8 cellular contexts compared by ENCODE assay signal in genomic region chr14:104973215-104974145, GRCh38. TPM values are rescaled to one million over a fixed set of nuclear protein-coding genes. Genes with fewer than 3 reads are reported as not detected.
A peak's percentile ranks its signal among the peaks of the same experiment; 100 is the strongest.
DNase-seq lines count a peak whose midpoint lies in the region; ATAC-seq and TF ChIP-seq lines count a peak whose summit lies in the region.

No MANE protein-coding gene starts in this region.

- H3K27ac ChIP-seq in left ventricle myocardium inferior (replicated peaks): peak overlapping the region; percentile 86

- H3K4me3 ChIP-seq in WI38 (ENCODE audit: low read depth, low read length): peak overlapping the region; percentile 43
- peak overlapping the region; percentile 29 for H3K4me3 ChIP-seq in left ventricle myocardium inferior
- peak overlapping the region; percentile 56 for H3K4me3 ChIP-seq in skeletal muscle satellite cell (ENCODE audit: low read length)

- no peak for ATAC-seq in GM19023 (IDR thresholded peaks at IDR 0.05; ENCODE audit: unreplicated experiment)
- no peak for ATAC-seq in GM21717 (IDR thresholded peaks at IDR 0.05; ENCODE audit: unreplicated experiment)

- TF ChIP-seq CTCF in WI38 (IDR thresholded peaks at IDR 0.05; ENCODE audit: low read depth, low read length): no peak
- TF ChIP-seq CTCF in left ventricle myocardium inferior (IDR thresholded peaks at IDR 0.05; ENCODE audit: borderline replicate concordance): no peak

- H3K36me3 ChIP-seq in left ventricle myocardium inferior (no peaks in the 10 kb centered on the region), skeletal muscle satellite cell (ENCODE audit: insufficient read depth, low read length) (no peaks in the 10 kb centered on the region)

- peak overlapping the region; percentile 78 for H3K9ac ChIP-seq in skeletal muscle satellite cell (ENCODE audit: low read depth, low read length)

- peak overlapping the region; percentile 79 for H3K4me2 ChIP-seq in skeletal muscle satellite cell (ENCODE audit: low read length)

- peaks cover 83% of the 10 kb centered on the region for H3K4me1 ChIP-seq in left ventricle myocardium inferior
- H3K4me1 ChIP-seq in skeletal muscle satellite cell (ENCODE audit: control insufficient read depth, insufficient read depth, low read length): peaks cover 88% of the 10 kb centered on the region

- peak; percentile 96 for DNase-seq in H4 (ENCODE audit: low spot score)
- DNase-seq in left ventricle myocardium inferior: peak; percentile 57
- DNase-seq in NCI-H510A (lab: John Stamatoyannopoulos, UW): no peak
- no peak for DNase-seq in NCI-H524 (lab: John Stamatoyannopoulos, UW)

- intact Hi-C loops in left ventricle myocardium inferior (cut with micrococcal nuclease): loop anchor here (10.0 kb wide), 1 partner anchor 61 kb away; no protein-coding TSS in a partner anchor

- H3K9me3 ChIP-seq in left ventricle myocardium inferior (replicated peaks) (no peaks in the 10 kb centered on the region), skeletal muscle satellite cell (replicated peaks; ENCODE audit: low read length) (no peaks in the 10 kb centered on the region)

- H3K27me3 ChIP-seq in left ventricle myocardium inferior (ENCODE audit: low read depth): peaks cover 38% of the 10 kb centered on the region
- no peaks in the 10 kb centered on the region for H3K27me3 ChIP-seq in skeletal muscle satellite cell (ENCODE audit: control insufficient read depth, insufficient read depth, low read length)

RNA-seq across cellular contexts. Expression of gene AHNAK2, which starts 4.7 kb away (rescaled TPM):
- 4.4 and 5.2 TPM in 2 replicates for total RNA-seq in H4 (2014; rRNA removed; shearing (Covaris generic))
- total RNA-seq in left ventricle myocardium inferior: 2.5 TPM
- total RNA-seq in skeletal muscle satellite cell (2012; rRNA removed): 109 and 127 TPM in 2 replicates

RNA-seq across cellular contexts. Expression of gene CLBA1, which starts 12.1 kb away (rescaled TPM):
- 2.4 and 4.4 TPM in 2 replicates for total RNA-seq in H4 (2014; rRNA removed; shearing (Covaris generic))
- total RNA-seq in left ventricle myocardium inferior: 2.4 TPM
- 9.2 and 10.4 TPM in 2 replicates for total RNA-seq in skeletal muscle satellite cell (2012; rRNA removed)

RNA-seq across cellular contexts. Expression of gene CDCA4, which starts 47.4 kb away (rescaled TPM):
- 42.8 and 46.1 TPM in 2 replicates for total RNA-seq in H4 (2014; rRNA removed; shearing (Covaris generic))
- 2.0 TPM for total RNA-seq in left ventricle myocardium inferior
- 31.5 and 33.2 TPM in 2 replicates for total RNA-seq in skeletal muscle satellite cell (2012; rRNA removed)

RNA-seq across cellular contexts. Expression of gene PLD4, which starts 48.8 kb away (rescaled TPM):
- total RNA-seq in H4 (2014; rRNA removed; shearing (Covaris generic)): not detected in 2 replicates
- 0.44 TPM for total RNA-seq in left ventricle myocardium inferior
- under 0.01 TPM in 1 of 2 replicates, not detected in the other for total RNA-seq in skeletal muscle satellite cell (2012; rRNA removed)

Comparison
In these comparisons a context has a peak if more than half of its experiments do, and no peak if none do; other contexts are left out.
1. DNase-seq: peak in H4 (single experiment) and left ventricle myocardium inferior (single experiment); none in NCI-H510A (single experiment) and NCI-H524 (0 of 2).
2. RNA of gene CDCA4, which starts 47.4 kb away (total RNA-seq): 42.8 to 46.1 TPM in H4; 2.0 TPM in left ventricle myocardium inferior (single experiment); every median in the first group is over 10 times any median in the second.
3. Peak in every context shown above with its lines, with median percentiles within 50 percentile points of each other: H3K4me3 ChIP-seq.